In genomic region chr3:127256138-127256537, GRCh38 we compare ENCODE assay signal across 38 cellular contexts. TPM values are rescaled to one million over a fixed set of nuclear protein-coding genes. Genes with fewer than 3 reads are reported as not detected.
DNase-seq lines count a peak whose midpoint lies in the region; ATAC-seq and TF ChIP-seq lines count a peak whose summit lies in the region.
"Had no signal": no experiment of that assay in that cellular context is flagged by ENCODE, and none has a peak within 500 bp of the region (broad histone marks: within the 10 kb centered on the region; RNA-seq: fewer than 3 reads in every experiment).

No MANE protein-coding gene starts in this region.

- 85% methylated on average over 5 of the region's 5 CpGs for WGBS in esophagus muscularis mucosa

- no peak for TF ChIP-seq POLR2A in esophagus muscularis mucosa (IDR thresholded peaks at IDR 0.05; ENCODE audit: low read depth)

- peaks cover 29% of the 10 kb centered on the region for H3K4me1 Mint-ChIP-seq in dendritic cell treated with granulocyte-macrophage colony-stimulating factor and Interleukin-4, amounts not matched to agents 40 ng/mL and 50 ng/mL, for 4 days (ENCODE audit: low read depth)
- peaks cover 18% of the 10 kb centered on the region for H3K4me1 Mint-ChIP-seq in neural crest cell
- H3K4me1 Mint-ChIP-seq: B cell; CD14-positive monocyte; CD4-positive, alpha-beta memory T cell; CD4-positive, CD25-positive, alpha-beta regulatory T cell; CD8-positive, alpha-beta memory T cell had no signal

- TF ChIP-seq CTCF in right atrium auricular region (IDR thresholded peaks at IDR 0.05) (no peak), left ventricle myocardium inferior (IDR thresholded peaks at IDR 0.05; ENCODE audit: borderline replicate concordance) (no peak), esophagus muscularis mucosa (IDR thresholded peaks at IDR 0.05) (no peak), neural crest cell (conservative IDR thresholded peaks at IDR 0.05) (no peak)

- intact Hi-C loops in left ventricle myocardium inferior (cut with micrococcal nuclease), result no loop called here
- intact Hi-C loops in dendritic cell treated with granulocyte-macrophage colony-stimulating factor and Interleukin-4, amounts not matched to agents 40 ng/mL and 50 ng/mL, for 4 days (cut with micrococcal nuclease), result loop anchor here (5.0 kb wide), 1 partner anchor 201 kb away; no protein-coding TSS in a partner anchor
- intact Hi-C loops in esophagus muscularis mucosa (cut with DNase I), result no loop called here

- H3K27me3 ChIP-seq in right atrium auricular region (no peaks in the 10 kb centered on the region), left ventricle myocardium inferior (ENCODE audit: low read depth) (peaks cover 61% of the 10 kb centered on the region), esophagus muscularis mucosa (peaks cover 0 to 32% (median 0%) of the 10 kb centered on the region in 4 donors)
- H3K27me3 ChIP-seq: BE2C; BLaER1; BLaER1 treated with 17β-estradiol and CSF1 and Interleukin-3, amounts not matched to agents 10 nM and 100 nM had no signal

- H3K4me3 ChIP-seq in right atrium auricular region (no peak overlapping the region), left ventricle myocardium inferior (no peak overlapping the region), esophagus muscularis mucosa (no peak overlapping the region)
- H3K4me3 ChIP-seq: A549; BLaER1; BLaER1 treated with 17β-estradiol and CSF1 and Interleukin-3, amounts not matched to agents 10 nM and 100 nM had no signal

- H3K9me3 ChIP-seq in right atrium auricular region, result no peaks in the 10 kb centered on the region
- H3K9me3 ChIP-seq in left ventricle myocardium inferior (replicated peaks), result no peaks in the 10 kb centered on the region
- H3K9me3 ChIP-seq in esophagus muscularis mucosa, result no peaks in the 10 kb centered on the region
- H3K9me3 ChIP-seq: A549, BE2C, Caco-2 had no signal

- H3K4me1 ChIP-seq in right atrium auricular region (no peaks in the 10 kb centered on the region), left ventricle myocardium inferior (no peaks in the 10 kb centered on the region), esophagus muscularis mucosa (peaks cover 0 to 3% (median 0%) of the 10 kb centered on the region in 4 donors)
- H3K4me1 ChIP-seq: A549, BLaER1, Caco-2 had no signal

- H3K27ac Mint-ChIP-seq in dendritic cell treated with granulocyte-macrophage colony-stimulating factor and Interleukin-4, amounts not matched to agents 40 ng/mL and 50 ng/mL, for 4 days, result peak overlapping the region; percentile 1
- H3K27ac Mint-ChIP-seq in neural crest cell (ENCODE audit: unreplicated experiment), result peak overlapping the region; percentile 86
- H3K27ac Mint-ChIP-seq: B cell; CD14-positive monocyte; CD4-positive, alpha-beta memory T cell; CD4-positive, alpha-beta T cell; CD8-positive, alpha-beta memory T cell; CD8-positive, alpha-beta T cell had no signal

- H3K4me3 Mint-ChIP-seq in dendritic cell treated with granulocyte-macrophage colony-stimulating factor and Interleukin-4, amounts not matched to agents 40 ng/mL and 50 ng/mL, for 4 days, result no peak overlapping the region
- H3K4me3 Mint-ChIP-seq in neural crest cell, result no peak overlapping the region
- H3K4me3 Mint-ChIP-seq: B cell; CD14-positive monocyte; CD4-positive, alpha-beta memory T cell; CD4-positive, alpha-beta T cell; CD4-positive, CD25-positive, alpha-beta regulatory T cell; CD8-positive, alpha-beta memory T cell; CD8-positive, alpha-beta T cell had no signal

- H3K36me3 Mint-ChIP-seq in dendritic cell treated with granulocyte-macrophage colony-stimulating factor and Interleukin-4, amounts not matched to agents 40 ng/mL and 50 ng/mL, for 4 days (ENCODE audit: low read depth), result no peaks in the 10 kb centered on the region
- no peaks in the 10 kb centered on the region for H3K36me3 Mint-ChIP-seq in neural crest cell (ENCODE audit: low read depth)
- H3K36me3 Mint-ChIP-seq: CD14-positive monocyte; CD4-positive, alpha-beta memory T cell; CD4-positive, CD25-positive, alpha-beta regulatory T cell; CD8-positive, alpha-beta memory T cell; CD8-positive, alpha-beta T cell had no signal

- H3K36me3 ChIP-seq in right atrium auricular region (no peaks in the 10 kb centered on the region), left ventricle myocardium inferior (no peaks in the 10 kb centered on the region), esophagus muscularis mucosa (no peaks in the 10 kb centered on the region)
- H3K36me3 ChIP-seq: BE2C; BLaER1; BLaER1 treated with 17β-estradiol and CSF1 and Interleukin-3, amounts not matched to agents 10 nM and 100 nM had no signal

- H3K27me3 Mint-ChIP-seq in dendritic cell treated with granulocyte-macrophage colony-stimulating factor and Interleukin-4, amounts not matched to agents 40 ng/mL and 50 ng/mL, for 4 days, result peaks cover 13% of the 10 kb centered on the region
- H3K27me3 Mint-ChIP-seq in neural crest cell (ENCODE audit: low read depth), result peaks cover 2% of the 10 kb centered on the region
- H3K27me3 Mint-ChIP-seq: CD4-positive, CD25-positive, alpha-beta regulatory T cell had no signal

- H3K27ac ChIP-seq in right atrium auricular region (no peak overlapping the region), left ventricle myocardium inferior (replicated peaks) (no peak overlapping the region), esophagus muscularis mucosa (replicated peaks in 1 of 4) (no peak overlapping the region)
- H3K27ac ChIP-seq: 22Rv1; A549; BLaER1; BLaER1 treated with 17β-estradiol and CSF1 and Interleukin-3, amounts not matched to agents 10 nM and 100 nM; C4-2B had no signal

- TF ChIP-seq EP300 in esophagus muscularis mucosa (IDR thresholded peaks at IDR 0.05), result no peak

- ATAC-seq in GM18511 (IDR thresholded peaks at IDR 0.05; ENCODE audit: unreplicated experiment), result no peak
- ATAC-seq: CD8-positive, alpha-beta T cell had no signal

- no peaks in the 10 kb centered on the region for H3K9me3 Mint-ChIP-seq in dendritic cell treated with granulocyte-macrophage colony-stimulating factor and Interleukin-4, amounts not matched to agents 40 ng/mL and 50 ng/mL, for 4 days
- no peaks in the 10 kb centered on the region for H3K9me3 Mint-ChIP-seq in neural crest cell
- H3K9me3 Mint-ChIP-seq: CD4-positive, alpha-beta memory T cell; CD4-positive, alpha-beta T cell; CD8-positive, alpha-beta T cell had no signal

- peak; percentile 9 for DNase-seq in right atrium auricular region (ENCODE audit: low spot score)
- DNase-seq in left ventricle myocardium inferior, result no peak
- DNase-seq in esophagus muscularis mucosa (ENCODE audit: extremely low spot score), result peak; percentile 78
- DNase-seq in neural crest cell (ENCODE audit: low read depth, low spot score), result no peak
- DNase-seq in stimulated activated CD4-positive, alpha-beta T cell treated with anti-CD3 and anti-CD28 coated beads, Interleukin-1b, Interleukin-23, amount 100 ng/mL, for 48 hours, result no peak
- DNase-seq in stimulated activated CD4-positive, alpha-beta T cell treated with anti-CD3 and anti-CD28 coated beads, Interleukin-2, amount 100 ng/mL, for 48 hours, result no peak
- DNase-seq: 8988T; ACHN; AML-193; BE2C; C1 segment of cervical spinal cord; Caco-2; Calu3; CD4-positive, alpha-beta memory T cell; CD4-positive, alpha-beta T cell; CD4-positive, CD25-positive, alpha-beta regulatory T cell; CD8-positive, alpha-beta memory T cell; CD8-positive, alpha-beta T cell; COR-L47; DMS 273 treated with DMSO at 0.1 percent for 48 hours; DMS153; DMS53; DMS79; DMS79 treated with DMSO at 0.1 percent for 48 hours; DND-41; EL had no signal

RNA-seq across cellular contexts. Expression of gene PRR20G, which starts 31.7 kb away (rescaled TPM):
- total RNA-seq in right atrium auricular region (not detected), left ventricle myocardium inferior (not detected), esophagus muscularis mucosa (not detected), neural crest cell (not detected in 2 replicates)
- total RNA-seq: A172; A673; B cell; Caco-2; Calu3; CD4-positive, alpha-beta memory T cell; CD4-positive, alpha-beta T cell; CD4-positive, CD25-positive, alpha-beta regulatory T cell; CD8-positive, alpha-beta memory T cell; CD8-positive, alpha-beta T cell; Daoy had no signal

Comparison
In these comparisons a context has a peak if more than half of its experiments do, and no peak if none do; other contexts are left out.
1. DNase-seq: peak in right atrium auricular region (single experiment) and esophagus muscularis mucosa (single experiment); none in left ventricle myocardium inferior (single experiment), neural crest cell (single experiment), stimulated activated CD4-positive, alpha-beta T cell treated with anti-CD3 and anti-CD28 coated beads, Interleukin-1b, Interleukin-23, amount 100 ng/mL, for 48 hours (single experiment) and stimulated activated CD4-positive, alpha-beta T cell treated with anti-CD3 and anti-CD28 coated beads, Interleukin-2, amount 100 ng/mL, for 48 hours (0 of 2).